Comparison of ENCODE assay signal across 20 cellular contexts in genomic region chr2:77156599-77156998, GRCh38.
"Had no signal": no experiment of that assay in that cellular context is flagged by ENCODE, and none has a peak within 500 bp of the region (broad histone marks: within the 10 kb centered on the region; RNA-seq: fewer than 3 reads in every experiment).

No MANE protein-coding gene starts in this region.

- ATAC-seq: esophagus mucosa; heart left ventricle; lower lobe of right lung; natural killer cell treated with Interleukin-12 subunit alpha and Interleukin-12 subunit beta and Interleukin-15 and Interleukin-18, amount 100 ng/mL, for 72 hours had no signal

- DNase-seq: dorsolateral prefrontal cortex; effector CD8-positive, alpha-beta T cell; heart left ventricle; hippocampal formation; left ventricle myocardium inferior; lower lobe of right lung; midbrain; nucleus accumbens; ovary; retina; sigmoid colon; stimulated activated CD4-positive, alpha-beta T cell treated with anti-CD3 and anti-CD28 coated beads, Interleukin-12 subunit alpha, Interleukin-12 subunit beta, amount 100 ng/mL, for 4 hours; stimulated activated naive CD4-positive, alpha-beta T cell treated with Interleukin-2 at 50 U/mL for 16 hours; trophoblast cell had no signal

- H3K36me3 ChIP-seq: heart left ventricle, left ventricle myocardium inferior, lower lobe of right lung, neural progenitor cell, ovary, prostate gland, sigmoid colon had no signal

- H3K9me3 ChIP-seq: lower lobe of right lung, ovary, prostate gland, sigmoid colon had no signal

- H3K27ac ChIP-seq: coronary artery, dorsolateral prefrontal cortex, heart left ventricle, left ventricle myocardium inferior, lower lobe of right lung, neural progenitor cell, ovary, prostate gland, sigmoid colon, skin epidermis had no signal

- H3K4me3 ChIP-seq: coronary artery, dorsolateral prefrontal cortex, heart left ventricle, left ventricle myocardium inferior, lower lobe of right lung, neural progenitor cell, ovary, prostate gland, sigmoid colon, skin epidermis had no signal

- H3K4me1 ChIP-seq: heart left ventricle, left ventricle myocardium inferior, lower lobe of right lung, neural progenitor cell, prostate gland, sigmoid colon had no signal
